Comparison of ENCODE assay signal across 17 cellular contexts in genomic region chr1:201655910-201656669, GRCh38.
DNase-seq lines count a peak whose midpoint lies in the region; ATAC-seq and TF ChIP-seq lines count a peak whose summit lies in the region.
"Had no signal": no experiment of that assay in that cellular context is flagged by ENCODE, and none has a peak within 500 bp of the region (broad histone marks: within the 10 kb centered on the region; RNA-seq: fewer than 3 reads in every experiment).

No MANE protein-coding gene starts in this region.

- H3K4me2 ChIP-seq in neural cell (ENCODE audit: low read length) (no peak overlapping the region), PC-3 (ENCODE audit: low read length) (no peak overlapping the region)

- intact Hi-C loops in PC-3 (cut with micrococcal nuclease) = no loop called here

- H2AFZ ChIP-seq in neural cell (ENCODE audit: low read depth, low read length) = no peak overlapping the region
- no peak overlapping the region for H2AFZ ChIP-seq in PC-3 (ENCODE audit: low read length)

- H4K20me1 ChIP-seq in neural cell (ENCODE audit: insufficient read depth) = peaks cover 76% of the 10 kb centered on the region
- H4K20me1 ChIP-seq in PC-3 (ENCODE audit: low read length) = no peaks in the 10 kb centered on the region

- TF ChIP-seq CTCF in RWPE1 (conservative IDR thresholded peaks at IDR 0.05; ENCODE audit: low read depth) (no peak), fibroblast of the aortic adventitia (IDR thresholded peaks at IDR 0.05; ENCODE audit: insufficient read depth, low read length) (no peak), neural cell (IDR thresholded peaks at IDR 0.05; ENCODE audit: poor library complexity, severe bottlenecking) (no peak), endodermal cell (conservative IDR thresholded peaks at IDR 0.05) (no peak), PC-3 (conservative IDR thresholded peaks at IDR 0.05; ENCODE audit: low read depth, low read length) (no peak)

- H3K4me1 Mint-ChIP-seq in endodermal cell = peaks cover 3% of the 10 kb centered on the region
- H3K4me1 Mint-ChIP-seq: CD8-positive, alpha-beta memory T cell had no signal

- no peak for TF ChIP-seq EP300 in neural cell (conservative IDR thresholded peaks at IDR 0.05; ENCODE audit: poor library complexity, severe bottlenecking)

- H3K4me1 ChIP-seq in endodermal cell (ENCODE audit: control insufficient read depth, insufficient read depth, low read length) (no peaks in the 10 kb centered on the region), PC-3 (ENCODE audit: insufficient read depth, low read length) (no peaks in the 10 kb centered on the region)

- H3K9me2 ChIP-seq in neural cell (ENCODE audit: insufficient read depth, low read length) = no peaks in the 10 kb centered on the region
- H3K9me2 ChIP-seq in PC-3 (replicated peaks; ENCODE audit: low read length) = no peaks in the 10 kb centered on the region

- DNase-seq in AG08396 (ENCODE audit: low spot score) (peak; percentile 39), RWPE1 (ENCODE audit: low spot score) (no peak), fibroblast of the aortic adventitia (ENCODE audit: low read depth) (peak; percentile 70), NAMALWA (ENCODE audit: low spot score) (no peak), endodermal cell (no peak), PC-3 (no peak), NCI-H1694 (lab: John Stamatoyannopoulos, UW) (no peak)
- DNase-seq: activated CD4-positive, alpha-beta memory T cell treated with anti-CD3 and anti-CD28 coated beads for 36 hours; activated T-cell treated with anti-CD3 and anti-CD28 coated beads for 4 hours; CD8-positive, alpha-beta memory T cell; effector memory CD8-positive, alpha-beta T cell; SIG-M5; T-helper 17 cell had no signal

- H3K4me3 ChIP-seq in fibroblast of the aortic adventitia (ENCODE audit: low read depth, low read length) (no peak overlapping the region), neural cell (ENCODE audit: low read length) (peak overlapping the region; percentile 40), endodermal cell (ENCODE audit: low read length) (no peak overlapping the region), PC-3 (ENCODE audit: low read length) (no peak overlapping the region)
- H3K4me3 ChIP-seq: suprapubic skin had no signal

- TF ChIP-seq RAD21 in neural cell (conservative IDR thresholded peaks at IDR 0.05) = no peak

- H3K4me3 Mint-ChIP-seq in endodermal cell = no peak overlapping the region
- H3K4me3 Mint-ChIP-seq: activated CD4-positive, alpha-beta memory T cell treated with anti-CD3 and anti-CD28 coated beads for 36 hours; CD8-positive, alpha-beta memory T cell; effector memory CD8-positive, alpha-beta T cell; T-helper 17 cell had no signal

- no peaks in the 10 kb centered on the region for H3K9me3 Mint-ChIP-seq in endodermal cell
- H3K9me3 Mint-ChIP-seq: activated CD4-positive, alpha-beta memory T cell treated with anti-CD3 and anti-CD28 coated beads for 36 hours; CD8-positive, alpha-beta memory T cell; effector memory CD8-positive, alpha-beta T cell; nephron progenitor cell had no signal

- no TSS peak for BruUV-seq in PC-3 (replicated peaks; lab: Mats Ljungman, UMichigan)

- POLR2A ChIA-PET in RWPE1 (lab: Yijun Ruan, JAX; ENCODE audit: low non-redundant PET) = no interaction called here
- POLR2A ChIA-PET in PC-3 (lab: Charles Lee; ENCODE audit: unreplicated experiment) = no interaction called here

- H3K27me3 ChIP-seq in neural cell (ENCODE audit: insufficient read depth, low read depth, low read length) = no peaks in the 10 kb centered on the region
- peaks cover 15% of the 10 kb centered on the region for H3K27me3 ChIP-seq in endodermal cell (ENCODE audit: control insufficient read depth, insufficient read depth, low read length, poor library complexity, severe bottlenecking)
- H3K27me3 ChIP-seq in PC-3 (ENCODE audit: low read length) = no peaks in the 10 kb centered on the region
- H3K27me3 ChIP-seq: suprapubic skin had no signal

- H3K27me3 Mint-ChIP-seq in endodermal cell (ENCODE audit: insufficient read depth) = peaks cover 18% of the 10 kb centered on the region

- no peak overlapping the region for H3K27ac Mint-ChIP-seq in endodermal cell
- H3K27ac Mint-ChIP-seq: activated CD4-positive, alpha-beta memory T cell treated with anti-CD3 and anti-CD28 coated beads for 36 hours; effector memory CD8-positive, alpha-beta T cell; nephron progenitor cell; T-helper 17 cell had no signal

- 93 to 95% methylated on average over 7 to 9 of the region's 9 CpGs for WGBS in endodermal cell (ENCODE audit: insufficient coverage in 1 of 2, insufficient read length in 1 of 2), 2 experiments

- H3K79me2 ChIP-seq in neural cell (replicated peaks; ENCODE audit: insufficient read depth, low read length) (peaks cover 98% of the 10 kb centered on the region), PC-3 (ENCODE audit: low read length) (no peaks in the 10 kb centered on the region)

- H3K36me3 ChIP-seq in neural cell (ENCODE audit: insufficient read depth, low read length) = no peaks in the 10 kb centered on the region
- H3K36me3 ChIP-seq in endodermal cell (ENCODE audit: control insufficient read depth, insufficient read depth, low read length) = no peaks in the 10 kb centered on the region
- H3K36me3 ChIP-seq in PC-3 (ENCODE audit: low read depth, low read length) = no peaks in the 10 kb centered on the region
- H3K36me3 ChIP-seq: suprapubic skin had no signal

- H3K9me3 ChIP-seq in neural cell (ENCODE audit: low read length) (no peaks in the 10 kb centered on the region), endodermal cell (ENCODE audit: control insufficient read depth, low read length) (no peaks in the 10 kb centered on the region), PC-3 (ENCODE audit: low read length) (no peaks in the 10 kb centered on the region)
- H3K9me3 ChIP-seq: suprapubic skin had no signal

- H3F3A ChIP-seq in neural cell (ENCODE audit: insufficient read depth, low read length, poor library complexity, severe bottlenecking) (no peaks in the 10 kb centered on the region), PC-3 (ENCODE audit: low read length, unreplicated experiment) (no peaks in the 10 kb centered on the region)

- no peak for ATAC-seq in PC-3
- ATAC-seq: effector memory CD8-positive, alpha-beta T cell; T-helper 17 cell had no signal

- H3K36me3 Mint-ChIP-seq in endodermal cell (ENCODE audit: low read depth) = no peaks in the 10 kb centered on the region
- H3K36me3 Mint-ChIP-seq: activated CD4-positive, alpha-beta memory T cell treated with anti-CD3 and anti-CD28 coated beads for 36 hours; CD8-positive, alpha-beta memory T cell had no signal

- H3K27ac ChIP-seq in RWPE1 (peak overlapping the region; percentile 41), neural cell (ENCODE audit: low read length) (no peak overlapping the region), endodermal cell (ENCODE audit: low read depth, low read length) (no peak overlapping the region), PC-3 (ENCODE audit: low read length) (no peak overlapping the region)
- H3K27ac ChIP-seq: suprapubic skin, WERI-Rb-1 had no signal

- H3K9ac ChIP-seq in neural cell (ENCODE audit: low read length) (no peak overlapping the region), endodermal cell (ENCODE audit: extremely low read depth, low read length, poor library complexity, severe bottlenecking) (no peak overlapping the region), PC-3 (ENCODE audit: low read length) (no peak overlapping the region)

- CTCF ChIA-PET in RWPE1 (lab: Yijun Ruan, JAX) = interaction anchor here (0.5 to 1.3 kb wide), 3 partner anchors 9 to 37 kb away, joined by 3 read pairs; no protein-coding TSS in a partner anchor
- CTCF ChIA-PET in PC-3 (lab: Charles Lee) = no interaction called here

TF ChIP-seq in neural cell, 6 proteins besides CTCF, POLR2A, EP300 and RAD21:
- TF ChIP-seq EZH2 (IDR thresholded peaks at IDR 0.05; ENCODE audit: borderline replicate concordance, insufficient read depth, low read length, poor library complexity, severe bottlenecking) (no peak), TAF1 (IDR thresholded peaks at IDR 0.05; ENCODE audit: low read depth) (no peak), SMC3 (conservative IDR thresholded peaks at IDR 0.05; ENCODE audit: poor library complexity) (no peak), REST (IDR thresholded peaks at IDR 0.05; ENCODE audit: borderline replicate concordance) (no peak), POLR2AphosphoS5 (IDR thresholded peaks at IDR 0.05) (no peak), MXI1 (conservative IDR thresholded peaks at IDR 0.05; ENCODE audit: poor library complexity, severe bottlenecking) (no peak)

Comparison
In these comparisons a context has a peak if more than half of its experiments do, and no peak if none do; other contexts are left out.
1. DNase-seq: peak in AG08396 (single experiment) and fibroblast of the aortic adventitia (single experiment); none in RWPE1 (single experiment), NAMALWA (single experiment), endodermal cell (single experiment), PC-3 (single experiment) and NCI-H1694 (single experiment).